ENCODE assay signal across 8 cellular contexts in genomic region chr2:66432801-66433694, GRCh38. TPM values are rescaled to one million over a fixed set of nuclear protein-coding genes. Genes with fewer than 3 reads are reported as not detected.
A peak's percentile ranks its signal among the peaks of the same experiment; 100 is the strongest.
DNase-seq lines count a peak whose midpoint lies in the region; ATAC-seq and TF ChIP-seq lines count a peak whose summit lies in the region.

No MANE protein-coding gene starts in this region.

- H3K23me2 ChIP-seq in H9 (ENCODE audit: insufficient read length, low read depth, low read length, poor library complexity, severe bottlenecking): peaks cover 30% of the 10 kb centered on the region

- no peaks in the 10 kb centered on the region for H3K9me2 ChIP-seq in neural cell (ENCODE audit: insufficient read depth, low read length)

- no peaks in the 10 kb centered on the region for H3K79me2 ChIP-seq in H9 (ENCODE audit: insufficient read depth, low read length)
- H3K79me2 ChIP-seq in neural cell (replicated peaks; ENCODE audit: insufficient read depth, low read length): peaks cover 27% of the 10 kb centered on the region

- no peak overlapping the region for H3K4ac ChIP-seq in H9 (ENCODE audit: low read depth, low read length)

- H3K27ac Mint-ChIP-seq in H9: peak overlapping the region in 1 of 3 experiments; percentile 19; a peak in 1 of 7 replicates

- no peak for TF ChIP-seq CTCF in AG09309 (IDR thresholded peaks at IDR 0.05; ENCODE audit: control insufficient read depth, insufficient read depth, low read depth, low read length, missing control alignments)
- TF ChIP-seq CTCF in H9 (conservative IDR thresholded peaks at IDR 0.05): no peak
- TF ChIP-seq CTCF in neural cell (IDR thresholded peaks at IDR 0.05; ENCODE audit: poor library complexity, severe bottlenecking): peak; percentile 34

- no peak overlapping the region for H3T11ph ChIP-seq in H9 (ENCODE audit: low read length)

- DNase-seq in AG09309 (ENCODE audit: low read depth) (peak; percentile 93), H9 (peak; percentile 93), NCI-H510A treated with DMSO at 0.1 percent for 48 hours (lab: John Stamatoyannopoulos, UW) (peak; percentile 96), amniotic stem cell (lab: John Stamatoyannopoulos, UW) (peak; percentile 91), head of caudate nucleus (peak; percentile 88 to 98 (median 94))

- H3K79me1 ChIP-seq in H9 (ENCODE audit: insufficient read depth, low read depth, low read length, poor library complexity, severe bottlenecking): no peaks in the 10 kb centered on the region

- H4K5ac ChIP-seq in H9 (ENCODE audit: insufficient read length, low read depth, low read length): no peak overlapping the region

- H3K27me3 ChIP-seq in H9 (ENCODE audit: insufficient read depth, low read length) (peaks cover 75% of the 10 kb centered on the region), neural cell (ENCODE audit: insufficient read depth, low read depth, low read length) (peaks cover 12% of the 10 kb centered on the region)

- H2BK20ac ChIP-seq in H9 (ENCODE audit: low read depth, low read length, poor library complexity, severe bottlenecking): no peak overlapping the region

- H3K4me2 ChIP-seq in H9 (ENCODE audit: insufficient read depth, insufficient read length, low read length): peak overlapping the region; percentile 80
- peak overlapping the region; percentile 95 for H3K4me2 ChIP-seq in neural cell (ENCODE audit: low read length)

- intact Hi-C loops in head of caudate nucleus (cut with DNase I): loop anchor here (2.0 kb wide), 1 partner anchor 142 kb away; no protein-coding TSS in a partner anchor

- no peak overlapping the region for H2BK15ac ChIP-seq in H9 (ENCODE audit: low read depth, low read length)

- H2BK120ac ChIP-seq in H9 (ENCODE audit: low read depth, low read length, poor library complexity, severe bottlenecking): no peak overlapping the region

- no peak overlapping the region for H4K8ac ChIP-seq in H9 (replicated peaks; ENCODE audit: insufficient read length, low read depth, low read length)

- no peaks in the 10 kb centered on the region; a peak in 1 of 7 replicates for H3K36me3 Mint-ChIP-seq in H9 (ENCODE audit: insufficient read depth in 1 of 3, low read depth in 3 of 3)

- no peak overlapping the region for H2BK5ac ChIP-seq in H9 (ENCODE audit: insufficient read length, low read length)

- H3K36me3 ChIP-seq in neural cell (ENCODE audit: insufficient read depth, low read length): no peaks in the 10 kb centered on the region

- H3K4me1 ChIP-seq in H9 (ENCODE audit: insufficient read depth, low read length): no peaks in the 10 kb centered on the region

- TF ChIP-seq EP300 in neural cell (conservative IDR thresholded peaks at IDR 0.05; ENCODE audit: poor library complexity, severe bottlenecking): no peak

- H3K56ac ChIP-seq in H9 (ENCODE audit: insufficient read length, low read depth, low read length): no peak overlapping the region

- H2AFZ ChIP-seq in H9 (ENCODE audit: low read length) (no peak overlapping the region), neural cell (ENCODE audit: low read depth, low read length) (peak overlapping the region; percentile 28)

- peak overlapping the region; percentile 96 for H3K4me3 ChIP-seq in AG09309 (ENCODE audit: control insufficient read depth, low read depth, low read length)
- peak overlapping the region; percentile 86 for H3K4me3 ChIP-seq in neural cell (ENCODE audit: low read length)

- H3K9ac ChIP-seq in H9 (ENCODE audit: extremely low read depth, insufficient read length, low read length): no peak overlapping the region
- peak overlapping the region; percentile 96 for H3K9ac ChIP-seq in neural cell (ENCODE audit: low read length)

- H3K23ac ChIP-seq in H9 (ENCODE audit: insufficient read length, low read depth, low read length): no peak overlapping the region

- no peak overlapping the region for H3K18ac ChIP-seq in H9 (ENCODE audit: insufficient read length, low read depth, low read length)

- peaks cover 29 to 55% of the 10 kb centered on the region in 2 experiments for H3K4me1 Mint-ChIP-seq in H9

- H3F3A ChIP-seq in neural cell (ENCODE audit: insufficient read depth, low read length, poor library complexity, severe bottlenecking): peaks cover 7% of the 10 kb centered on the region

- H3K14ac ChIP-seq in H9 (ENCODE audit: insufficient read depth, low read length): no peak overlapping the region

- peak; percentile 37 for TF ChIP-seq RAD21 in neural cell (conservative IDR thresholded peaks at IDR 0.05)

- H3K9me3 Mint-ChIP-seq in H9: peaks cover 0 to 5% of the 10 kb centered on the region in 2 experiments; a peak in 3 of 5 replicates

- no peak overlapping the region for H2AK5ac ChIP-seq in H9 (ENCODE audit: insufficient read length, low read length)

- H3K9me3 ChIP-seq in H9 (ENCODE audit: control insufficient read depth, low read depth, low read length): no peaks in the 10 kb centered on the region
- H3K9me3 ChIP-seq in neural cell (ENCODE audit: low read length): no peaks in the 10 kb centered on the region

- no CpG with 5 or more reads among the region's 51 CpGs for whole genome bisulfite sequencing in H9 (ENCODE audit: extremely low coverage, insufficient read length, low lambda C conversion rate)

- H4K91ac ChIP-seq in H9 (ENCODE audit: insufficient read length, low read depth, low read length): no peak overlapping the region

- H4K20me1 ChIP-seq in H9 (ENCODE audit: control insufficient read depth, insufficient read depth, insufficient read length) (no peaks in the 10 kb centered on the region), neural cell (ENCODE audit: insufficient read depth) (no peaks in the 10 kb centered on the region)

- H3K27me3 Mint-ChIP-seq in H9 (ENCODE audit: low read depth): peaks cover 99% of the 10 kb centered on the region

- ATAC-seq in GM21737 (IDR thresholded peaks at IDR 0.05; ENCODE audit: unreplicated experiment) (no peak), GM19351 (IDR thresholded peaks at IDR 0.05; ENCODE audit: unreplicated experiment) (no peak)

- no peak overlapping the region for H3K27ac ChIP-seq in H9 (ENCODE audit: insufficient read length, low read depth, low read length)
- peak overlapping the region; percentile 98 for H3K27ac ChIP-seq in neural cell (ENCODE audit: low read length)

- peak overlapping the region; percentile 73 to 94 for H3K4me3 Mint-ChIP-seq in H9

- H2BK12ac ChIP-seq in H9 (ENCODE audit: insufficient read length, low read depth, low read length): no peak overlapping the region

TF ChIP-seq in neural cell, 6 proteins besides CTCF, POLR2A, EP300 and RAD21:
- TF ChIP-seq MXI1 (conservative IDR thresholded peaks at IDR 0.05; ENCODE audit: poor library complexity, severe bottlenecking) (peak; percentile 16), SMC3 (conservative IDR thresholded peaks at IDR 0.05; ENCODE audit: poor library complexity) (peak; percentile 57), EZH2 (IDR thresholded peaks at IDR 0.05; ENCODE audit: borderline replicate concordance, insufficient read depth, low read length, poor library complexity, severe bottlenecking) (no peak), REST (IDR thresholded peaks at IDR 0.05; ENCODE audit: borderline replicate concordance) (no peak), TAF1 (IDR thresholded peaks at IDR 0.05; ENCODE audit: low read depth) (peak; percentile 88), POLR2AphosphoS5 (IDR thresholded peaks at IDR 0.05) (peak; percentile 91)

RNA-seq across cellular contexts. Expression of gene MEIS1, which starts 1.9 kb away (rescaled TPM):
- 0.31 and 0.66 TPM in 2 replicates for total RNA-seq in H9 (2021)
- polyA plus RNA-seq in neural cell: 40.5 and 46.5 TPM in 2 replicates
- polyA minus RNA-seq in neural cell: 87.2 and 89.4 TPM in 2 replicates
